In genomic region chr7:102634299-102634698, GRCh38 we compare ENCODE assay signal across 6 cellular contexts. TPM values are rescaled to one million over a fixed set of nuclear protein-coding genes. Genes with fewer than 3 reads are reported as not detected.
"Had no signal": no experiment of that assay in that cellular context is flagged by ENCODE, and none has a peak within 500 bp of the region (broad histone marks: within the 10 kb centered on the region; RNA-seq: fewer than 3 reads in every experiment).

No MANE protein-coding gene starts in this region.

RNA-seq across cellular contexts. Expression of gene SPDYE2B, which starts 15.8 kb away (rescaled TPM):
- total RNA-seq: HT-29, LHCN-M2, MCF 10A, OCI-LY7, PC-3, SJCRH30 had no signal
